ENCODE assay signal across 8 cellular contexts in genomic region chr10:6088721-6089333, GRCh38. TPM values are rescaled to one million over a fixed set of nuclear protein-coding genes. Genes with fewer than 3 reads are reported as not detected.
A peak's percentile ranks its signal among the peaks of the same experiment; 100 is the strongest.
DNase-seq lines count a peak whose midpoint lies in the region; TF ChIP-seq lines count a peak whose summit lies in the region.

TSS of gene RBM17 (plus strand) at chr10:6089034. CDS start at chr10:6097066, 8,032 bp downstream.

- H3K9ac ChIP-seq in H9 (ENCODE audit: extremely low read depth, insufficient read length, low read length) (peak within 1 kb of the TSS; percentile 91), neural progenitor cell (peak within 1 kb of the TSS; percentile 90)

- H3K27me3 Mint-ChIP-seq in H9 (ENCODE audit: low read depth) = no peaks in the 10 kb centered on the region
- H3K27me3 Mint-ChIP-seq in neural progenitor cell (ENCODE audit: insufficient read depth, low read depth) = peaks cover 10% of the 10 kb centered on the region

- H3K4me3 ChIP-seq in fibroblast of villous mesenchyme (ENCODE audit: low read depth, low read length) (peak within 1 kb of the TSS; percentile 86), neural progenitor cell (peak within 1 kb of the TSS; percentile 97)

- H3K27ac ChIP-seq in H9 (ENCODE audit: insufficient read length, low read depth, low read length) (no peak within 1 kb of the TSS), neural progenitor cell (no peak within 1 kb of the TSS)

- peaks cover 3% of the 10 kb centered on the region for H4K20me1 ChIP-seq in H9 (ENCODE audit: control insufficient read depth, insufficient read depth, insufficient read length)
- H4K20me1 ChIP-seq in neural progenitor cell (ENCODE audit: low read depth) = peaks cover 47% of the 10 kb centered on the region

- DNase-seq in GF-D8 (lab: John Stamatoyannopoulos, UW) = peak; percentile 82
- peak; percentile 94 for DNase-seq in H9
- DNase-seq in M059J (ENCODE audit: low read depth) = peak; percentile 84
- DNase-seq in SHP77 (lab: John Stamatoyannopoulos, UW) = peak; percentile 92 to 94
- DNase-seq in activated gamma-delta T cell treated with Interleukin-2 at 50 U/mL for 16 hours = peak; percentile 96
- DNase-seq in fibroblast of villous mesenchyme (ENCODE audit: low read depth) = peak; percentile 98
- peak; percentile 98 for DNase-seq in neural progenitor cell (ENCODE audit: low spot score)
- peak; percentile 90 for DNase-seq in stromal cell of bone marrow (ENCODE audit: low read depth)

- H2BK12ac ChIP-seq in H9 (ENCODE audit: insufficient read length, low read depth, low read length) = no peak within 1 kb of the TSS

- no peaks in the 10 kb centered on the region for H3K79me1 ChIP-seq in H9 (ENCODE audit: insufficient read depth, low read depth, low read length, poor library complexity, severe bottlenecking)

- peak; percentile 100 for TF ChIP-seq CTCF in H9 (conservative IDR thresholded peaks at IDR 0.05)
- peak; percentile 100 for TF ChIP-seq CTCF in fibroblast of villous mesenchyme (IDR thresholded peaks at IDR 0.05; ENCODE audit: insufficient read depth, low read depth, low read length)
- peak; percentile 100 for TF ChIP-seq CTCF in neural progenitor cell (IDR thresholded peaks at IDR 0.05)

- no peaks in the 10 kb centered on the region for H3F3A ChIP-seq in neural progenitor cell (ENCODE audit: low read depth)

- H4K8ac ChIP-seq in H9 (replicated peaks; ENCODE audit: insufficient read length, low read depth, low read length) = no peak within 1 kb of the TSS

- H3K27me3 ChIP-seq in H9 (ENCODE audit: insufficient read depth, low read length) (no peaks in the 10 kb centered on the region), neural progenitor cell (no peaks in the 10 kb centered on the region)

- H3K79me2 ChIP-seq in H9 (ENCODE audit: insufficient read depth, low read length) (peaks cover 29% of the 10 kb centered on the region; the same call in 1 of the 2 replicates), neural progenitor cell (ENCODE audit: low read depth) (peaks cover 47% of the 10 kb centered on the region)

- no peak within 1 kb of the TSS for H4K91ac ChIP-seq in H9 (ENCODE audit: insufficient read length, low read depth, low read length)

- no peak within 1 kb of the TSS for H3K4ac ChIP-seq in H9 (ENCODE audit: low read depth, low read length)

- H3T11ph ChIP-seq in H9 (ENCODE audit: low read length) = no peak within 1 kb of the TSS

- no peak within 1 kb of the TSS for H3K23ac ChIP-seq in H9 (ENCODE audit: insufficient read length, low read depth, low read length)

- no peak within 1 kb of the TSS for H2BK5ac ChIP-seq in H9 (ENCODE audit: insufficient read length, low read length)

- H3K9me3 Mint-ChIP-seq in H9 (peaks cover 0 to 2% of the 10 kb centered on the region in 2 experiments; a peak in 2 of 5 replicates), neural progenitor cell (peaks cover 5% of the 10 kb centered on the region)

- no peak within 1 kb of the TSS for H2BK20ac ChIP-seq in H9 (ENCODE audit: low read depth, low read length, poor library complexity, severe bottlenecking)

- H3K4me3 Mint-ChIP-seq in H9 = peak within 1 kb of the TSS; percentile 81 to 90
- H3K4me3 Mint-ChIP-seq in neural progenitor cell = peak within 1 kb of the TSS; percentile 95

- peak within 1 kb of the TSS; percentile 90 for H3K4me2 ChIP-seq in H9 (ENCODE audit: insufficient read depth, insufficient read length, low read length)
- H3K4me2 ChIP-seq in neural progenitor cell = peak within 1 kb of the TSS; percentile 97

- peak within 1 kb of the TSS; percentile 96 for H2AFZ ChIP-seq in H9 (ENCODE audit: low read length)
- H2AFZ ChIP-seq in neural progenitor cell (replicated peaks) = peak within 1 kb of the TSS; percentile 61

- H3K9me3 ChIP-seq in H9 (ENCODE audit: control insufficient read depth, low read depth, low read length) (no peaks in the 10 kb centered on the region), neural progenitor cell (ENCODE audit: low read depth) (no peaks in the 10 kb centered on the region)

- peaks cover 7% of the 10 kb centered on the region for H3K23me2 ChIP-seq in H9 (ENCODE audit: insufficient read length, low read depth, low read length, poor library complexity, severe bottlenecking)

- no peak within 1 kb of the TSS for H2BK120ac ChIP-seq in H9 (ENCODE audit: low read depth, low read length, poor library complexity, severe bottlenecking)

- H3K36me3 ChIP-seq in neural progenitor cell = no peaks in the 10 kb centered on the region

- H2BK15ac ChIP-seq in H9 (ENCODE audit: low read depth, low read length) = no peak within 1 kb of the TSS

- no peak within 1 kb of the TSS for H4K5ac ChIP-seq in H9 (ENCODE audit: insufficient read length, low read depth, low read length)

- peak within 1 kb of the TSS; percentile 67 for H3K18ac ChIP-seq in H9 (ENCODE audit: insufficient read length, low read depth, low read length)

- peaks cover 4% of the 10 kb centered on the region; the same call in 1 of the 2 replicates for H3K4me1 ChIP-seq in H9 (ENCODE audit: insufficient read depth, low read length)
- H3K4me1 ChIP-seq in neural progenitor cell = peaks cover 15% of the 10 kb centered on the region

- H3K27ac Mint-ChIP-seq in H9 (peak within 1 kb of the TSS in 2 of 3 experiments; percentile 73 to 97; a peak in 5 of 7 replicates), neural progenitor cell (peak within 1 kb of the TSS; percentile 89)

- no peak within 1 kb of the TSS for H2AK5ac ChIP-seq in H9 (ENCODE audit: insufficient read length, low read length)

- no CpG with 5 or more reads among the region's 77 CpGs for WGBS in H9 (ENCODE audit: extremely low coverage, insufficient read length, low lambda C conversion rate)

- no peak within 1 kb of the TSS for H3K56ac ChIP-seq in H9 (ENCODE audit: insufficient read length, low read depth, low read length)

- H3K14ac ChIP-seq in H9 (ENCODE audit: insufficient read depth, low read length) = peak within 1 kb of the TSS; percentile 78

- H3K36me3 Mint-ChIP-seq in H9 (ENCODE audit: insufficient read depth in 1 of 3, low read depth in 3 of 3) (no peaks in the 10 kb centered on the region; a peak in 1 of 7 replicates), neural progenitor cell (peaks cover 9% of the 10 kb centered on the region)

- H3K4me1 Mint-ChIP-seq in H9 = peaks cover 33 to 44% of the 10 kb centered on the region in 2 experiments
- peaks cover 36% of the 10 kb centered on the region for H3K4me1 Mint-ChIP-seq in neural progenitor cell

RNA-seq across cellular contexts. Expression of gene RBM17, which starts in this region (rescaled TPM):
- total RNA-seq in H9 (2021) = 123 and 124 TPM in 2 replicates
- total RNA-seq in M059J (2014; rRNA removed; shearing (Covaris generic)) = 15.5 and 17.1 TPM in 2 replicates
- total RNA-seq in fibroblast of villous mesenchyme = 29.6 and 47.5 TPM in 2 replicates
- total RNA-seq in neural progenitor cell (ENCODE audit: low replicate concordance) = 67.2 and 73.6 TPM in 2 replicates
